Comparison of ENCODE assay signal across 17 cellular contexts in genomic region chr2:239760596-239760995, GRCh38.
DNase-seq lines count a peak whose midpoint lies in the region; ATAC-seq and TF ChIP-seq lines count a peak whose summit lies in the region.
"Had no signal": no experiment of that assay in that cellular context is flagged by ENCODE, and none has a peak within 500 bp of the region (broad histone marks: within the 10 kb centered on the region; RNA-seq: fewer than 3 reads in every experiment).

No MANE protein-coding gene starts in this region.

- H3K4me1 ChIP-seq in heart left ventricle: peaks cover 0 to 12% (median 0%) of the 10 kb centered on the region in 12 donors
- peaks cover 5% of the 10 kb centered on the region for H3K4me1 ChIP-seq in RWPE2 (ENCODE audit: insufficient read depth, poor library complexity, severe bottlenecking)
- no peaks in the 10 kb centered on the region for H3K4me1 ChIP-seq in osteoblast (ENCODE audit: insufficient read depth, low read length)
- H3K4me1 ChIP-seq in upper lobe of right lung: peaks cover 5% of the 10 kb centered on the region
- H3K4me1 ChIP-seq: HAP-1 had no signal

- H3K9me3 ChIP-seq in heart left ventricle: peaks cover 0 to 14% (median 6%) of the 10 kb centered on the region in 12 donors
- no peaks in the 10 kb centered on the region for H3K9me3 ChIP-seq in RWPE2 (ENCODE audit: severe bottlenecking)
- peaks cover 5% of the 10 kb centered on the region for H3K9me3 ChIP-seq in osteoblast (ENCODE audit: low read depth, low read length)
- no peaks in the 10 kb centered on the region for H3K9me3 ChIP-seq in upper lobe of right lung
- H3K9me3 ChIP-seq: HAP-1 had no signal

- 82 to 91% (median 88%) methylated on average over 6 of the region's 6 CpGs for WGBS in heart left ventricle, 4 donors

- ATAC-seq in Right ventricle myocardium superior (ENCODE audit: poor library complexity): no peak
- ATAC-seq in heart left ventricle: no peak
- no peak for ATAC-seq in RWPE2 (ENCODE audit: low read depth)
- no peak for ATAC-seq in upper lobe of right lung
- ATAC-seq: HepG2 had no signal

- H2AFZ ChIP-seq in osteoblast (ENCODE audit: low read length): no peak overlapping the region
- H2AFZ ChIP-seq: GM23248 had no signal

- DNase-seq in Right ventricle myocardium superior (peak; percentile 4), heart left ventricle (no peak), RWPE2 (ENCODE audit: low spot score) (peak; percentile 16), osteoblast (ENCODE audit: insufficient read length, low spot score, missing footprints) (peak; percentile 63), upper lobe of right lung (peak; percentile 30), NCI-H2107 treated with DMSO at 0.1 percent for 48 hours (lab: John Stamatoyannopoulos, UW; ENCODE audit: unreplicated experiment) (no peak), SHP77 treated with DMSO at 0.1 percent for 48 hours (lab: John Stamatoyannopoulos, UW) (no peak), EL (no peak)
- DNase-seq: C1 segment of cervical spinal cord; CD4-positive, CD25-positive, alpha-beta regulatory T cell; COR-L47; DMS 273 treated with DMSO at 0.1 percent for 48 hours; DMS53; DND-41; GM23248 had no signal

- H3K36me3 ChIP-seq in heart left ventricle: no peaks in the 10 kb centered on the region
- H3K36me3 ChIP-seq in RWPE2 (ENCODE audit: low read depth): no peaks in the 10 kb centered on the region
- no peaks in the 10 kb centered on the region for H3K36me3 ChIP-seq in osteoblast (ENCODE audit: insufficient read depth, low read length)
- H3K36me3 ChIP-seq in upper lobe of right lung: no peaks in the 10 kb centered on the region
- H3K36me3 ChIP-seq: HAP-1 had no signal

- TF ChIP-seq CTCF in heart left ventricle (IDR thresholded peaks at IDR 0.05): no peak
- TF ChIP-seq CTCF in RWPE2 (IDR thresholded peaks at IDR 0.05; ENCODE audit: poor library complexity, severe bottlenecking): no peak
- no peak for TF ChIP-seq CTCF in osteoblast (IDR thresholded peaks at IDR 0.05; ENCODE audit: extremely low read depth, low read depth, low read length)
- TF ChIP-seq CTCF in upper lobe of right lung (IDR thresholded peaks at IDR 0.05): no peak

- intact Hi-C loops in Right ventricle myocardium superior (cut with DNase I) (no loop called here), heart left ventricle (cut with DNase I) (no loop called here), upper lobe of right lung (cut with DNase I) (no loop called here)

- no peaks in the 10 kb centered on the region for H4K20me1 ChIP-seq in osteoblast (ENCODE audit: insufficient read depth, low read length)

- no peak for TF ChIP-seq POLR2A in heart left ventricle (IDR thresholded peaks at IDR 0.05)

- no peaks in the 10 kb centered on the region for H3K79me2 ChIP-seq in osteoblast (ENCODE audit: insufficient read depth, low read length)

- H3K4me2 ChIP-seq in osteoblast (ENCODE audit: insufficient read depth, low read length): no peak overlapping the region

- H3K27ac ChIP-seq in heart left ventricle (no peak overlapping the region), RWPE2 (ENCODE audit: poor library complexity, severe bottlenecking) (no peak overlapping the region), osteoblast (ENCODE audit: low read depth, low read length) (no peak overlapping the region), upper lobe of right lung (no peak overlapping the region)
- H3K27ac ChIP-seq: GM23248 had no signal

- H3K27me3 ChIP-seq in heart left ventricle (peaks cover 0 to 20% (median 5%) of the 10 kb centered on the region in 9 donors), RWPE2 (ENCODE audit: insufficient read depth, poor library complexity, severe bottlenecking) (peaks cover 39% of the 10 kb centered on the region), osteoblast (ENCODE audit: insufficient read depth, low read length) (no peaks in the 10 kb centered on the region), upper lobe of right lung (peaks cover 2% of the 10 kb centered on the region)

- H3K4me3 ChIP-seq in heart left ventricle (no peak overlapping the region), RWPE2 (ENCODE audit: severe bottlenecking) (no peak overlapping the region), osteoblast (ENCODE audit: insufficient read depth, low read length) (no peak overlapping the region), upper lobe of right lung (no peak overlapping the region)
- H3K4me3 ChIP-seq: GM23248, HAP-1 had no signal

Comparison
In these comparisons a context has a peak if more than half of its experiments do, and no peak if none do; other contexts are left out.
1. DNase-seq: peak in Right ventricle myocardium superior (single experiment), RWPE2 (single experiment), osteoblast (single experiment) and upper lobe of right lung (single experiment); none in heart left ventricle (0 of 5), NCI-H2107 treated with DMSO at 0.1 percent for 48 hours (single experiment), SHP77 treated with DMSO at 0.1 percent for 48 hours (single experiment) and EL (single experiment).